ENCODE assay signal across 1 cellular context in the genomic region with DNA sequence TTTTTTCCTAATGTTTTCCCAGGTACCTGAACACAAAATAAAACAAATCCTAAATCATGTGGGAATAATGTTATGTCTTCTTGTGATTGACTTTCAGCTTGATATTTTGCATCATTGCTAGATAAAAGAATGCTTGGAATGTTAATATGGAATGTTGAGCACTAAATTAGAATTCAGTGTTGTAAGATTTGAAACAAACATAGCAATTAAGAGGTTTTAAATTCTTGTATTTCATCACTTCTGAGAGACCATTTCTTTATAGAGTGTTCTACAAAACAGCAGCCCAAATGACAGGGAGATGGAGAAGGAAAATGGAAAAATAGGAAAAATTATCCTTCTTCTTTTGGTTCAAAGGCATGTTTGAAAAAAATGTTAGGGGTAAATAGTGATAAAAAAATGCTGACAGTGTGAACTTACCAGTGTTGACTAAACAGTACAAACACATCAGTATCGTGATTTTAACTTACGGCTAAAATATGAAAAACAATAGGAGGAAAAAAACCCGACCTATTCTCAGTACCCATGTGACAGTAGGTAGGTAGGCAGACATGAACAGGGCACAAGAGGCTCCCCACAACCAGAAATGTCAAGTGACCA.
TF ChIP-seq lines count a peak whose summit lies in the region.

No MANE protein-coding gene starts in this region.

TF ChIP-seq in GM23338, 12 proteins besides CTCF, POLR2A, EP300 and RAD21:
- TF ChIP-seq, protein P1, sequence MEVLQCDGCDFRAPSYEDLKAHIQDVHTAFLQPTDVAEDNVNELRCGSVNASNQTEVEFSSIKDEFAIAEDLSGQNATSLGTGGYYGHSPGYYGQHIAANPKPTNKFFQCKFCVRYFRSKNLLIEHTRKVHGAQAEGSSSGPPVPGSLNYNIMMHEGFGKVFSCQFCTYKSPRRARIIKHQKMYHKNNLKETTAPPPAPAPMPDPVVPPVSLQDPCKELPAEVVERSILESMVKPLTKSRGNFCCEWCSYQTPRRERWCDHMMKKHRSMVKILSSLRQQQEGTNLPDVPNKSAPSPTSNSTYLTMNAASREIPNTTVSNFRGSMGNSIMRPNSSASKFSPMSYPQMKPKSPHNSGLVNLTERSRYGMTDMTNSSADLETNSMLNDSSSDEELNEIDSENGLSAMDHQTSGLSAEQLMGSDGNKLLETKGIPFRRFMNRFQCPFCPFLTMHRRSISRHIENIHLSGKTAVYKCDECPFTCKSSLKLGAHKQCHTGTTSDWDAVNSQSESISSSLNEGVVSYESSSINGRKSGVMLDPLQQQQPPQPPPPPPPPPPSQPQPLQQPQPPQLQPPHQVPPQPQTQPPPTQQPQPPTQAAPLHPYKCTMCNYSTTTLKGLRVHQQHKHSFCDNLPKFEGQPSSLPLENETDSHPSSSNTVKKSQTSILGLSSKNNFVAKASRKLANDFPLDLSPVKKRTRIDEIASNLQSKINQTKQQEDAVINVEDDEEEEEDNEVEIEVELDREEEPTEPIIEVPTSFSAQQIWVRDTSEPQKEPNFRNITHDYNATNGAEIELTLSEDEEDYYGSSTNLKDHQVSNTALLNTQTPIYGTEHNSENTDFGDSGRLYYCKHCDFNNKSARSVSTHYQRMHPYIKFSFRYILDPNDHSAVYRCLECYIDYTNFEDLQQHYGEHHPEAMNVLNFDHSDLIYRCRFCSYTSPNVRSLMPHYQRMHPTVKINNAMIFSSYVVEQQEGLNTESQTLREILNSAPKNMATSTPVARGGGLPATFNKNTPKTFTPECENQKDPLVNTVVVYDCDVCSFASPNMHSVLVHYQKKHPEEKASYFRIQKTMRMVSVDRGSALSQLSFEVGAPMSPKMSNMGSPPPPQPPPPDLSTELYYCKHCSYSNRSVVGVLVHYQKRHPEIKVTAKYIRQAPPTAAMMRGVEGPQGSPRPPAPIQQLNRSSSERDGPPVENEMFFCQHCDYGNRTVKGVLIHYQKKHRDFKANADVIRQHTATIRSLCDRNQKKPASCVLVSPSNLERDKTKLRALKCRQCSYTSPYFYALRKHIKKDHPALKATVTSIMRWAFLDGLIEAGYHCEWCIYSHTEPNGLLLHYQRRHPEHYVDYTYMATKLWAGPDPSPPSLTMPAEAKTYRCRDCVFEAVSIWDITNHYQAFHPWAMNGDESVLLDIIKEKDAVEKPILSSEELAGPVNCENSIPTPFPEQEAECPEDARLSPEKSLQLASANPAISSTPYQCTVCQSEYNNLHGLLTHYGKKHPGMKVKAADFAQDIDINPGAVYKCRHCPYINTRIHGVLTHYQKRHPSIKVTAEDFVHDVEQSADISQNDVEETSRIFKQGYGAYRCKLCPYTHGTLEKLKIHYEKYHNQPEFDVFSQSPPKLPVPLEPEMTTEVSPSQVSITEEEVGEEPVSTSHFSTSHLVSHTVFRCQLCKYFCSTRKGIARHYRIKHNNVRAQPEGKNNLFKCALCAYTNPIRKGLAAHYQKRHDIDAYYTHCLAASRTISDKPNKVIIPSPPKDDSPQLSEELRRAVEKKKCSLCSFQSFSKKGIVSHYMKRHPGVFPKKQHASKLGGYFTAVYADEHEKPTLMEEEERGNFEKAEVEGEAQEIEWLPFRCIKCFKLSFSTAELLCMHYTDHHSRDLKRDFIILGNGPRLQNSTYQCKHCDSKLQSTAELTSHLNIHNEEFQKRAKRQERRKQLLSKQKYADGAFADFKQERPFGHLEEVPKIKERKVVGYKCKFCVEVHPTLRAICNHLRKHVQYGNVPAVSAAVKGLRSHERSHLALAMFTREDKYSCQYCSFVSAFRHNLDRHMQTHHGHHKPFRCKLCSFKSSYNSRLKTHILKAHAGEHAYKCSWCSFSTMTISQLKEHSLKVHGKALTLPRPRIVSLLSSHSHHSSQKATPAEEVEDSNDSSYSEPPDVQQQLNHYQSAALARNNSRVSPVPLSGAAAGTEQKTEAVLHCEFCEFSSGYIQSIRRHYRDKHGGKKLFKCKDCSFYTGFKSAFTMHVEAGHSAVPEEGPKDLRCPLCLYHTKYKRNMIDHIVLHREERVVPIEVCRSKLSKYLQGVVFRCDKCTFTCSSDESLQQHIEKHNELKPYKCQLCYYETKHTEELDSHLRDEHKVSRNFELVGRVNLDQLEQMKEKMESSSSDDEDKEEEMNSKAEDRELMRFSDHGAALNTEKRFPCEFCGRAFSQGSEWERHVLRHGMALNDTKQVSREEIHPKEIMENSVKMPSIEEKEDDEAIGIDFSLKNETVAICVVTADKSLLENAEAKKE (CRISPR knock-in tag; IDR thresholded peaks at IDR 0.05), result no peak
- TF ChIP-seq NANOG (IDR thresholded peaks at IDR 0.05; ENCODE audit: borderline replicate concordance) (no peak), EZH2phosphoT487 (IDR thresholded peaks at IDR 0.05; ENCODE audit: unreplicated experiment) (no peak), ETS1 (IDR thresholded peaks at IDR 0.05) (no peak), JUNB (IDR thresholded peaks at IDR 0.05; ENCODE audit: unreplicated experiment) (no peak), POLR2AphosphoS5 (IDR thresholded peaks at IDR 0.05; ENCODE audit: low read depth) (no peak), ZNF114 (CRISPR knock-in tag; IDR thresholded peaks at IDR 0.05) (no peak), CREB1 (CRISPR knock-in tag; IDR thresholded peaks at IDR 0.05; ENCODE audit: low read depth) (no peak), EZH2 (IDR thresholded peaks at IDR 0.05; ENCODE audit: low read depth, unreplicated experiment) (no peak), ZNF331 (CRISPR knock-in tag; IDR thresholded peaks at IDR 0.05; ENCODE audit: low read depth) (no peak), STAT1 (IDR thresholded peaks at IDR 0.05; ENCODE audit: unreplicated experiment) (no peak)
- TF ChIP-seq, protein P2, sequence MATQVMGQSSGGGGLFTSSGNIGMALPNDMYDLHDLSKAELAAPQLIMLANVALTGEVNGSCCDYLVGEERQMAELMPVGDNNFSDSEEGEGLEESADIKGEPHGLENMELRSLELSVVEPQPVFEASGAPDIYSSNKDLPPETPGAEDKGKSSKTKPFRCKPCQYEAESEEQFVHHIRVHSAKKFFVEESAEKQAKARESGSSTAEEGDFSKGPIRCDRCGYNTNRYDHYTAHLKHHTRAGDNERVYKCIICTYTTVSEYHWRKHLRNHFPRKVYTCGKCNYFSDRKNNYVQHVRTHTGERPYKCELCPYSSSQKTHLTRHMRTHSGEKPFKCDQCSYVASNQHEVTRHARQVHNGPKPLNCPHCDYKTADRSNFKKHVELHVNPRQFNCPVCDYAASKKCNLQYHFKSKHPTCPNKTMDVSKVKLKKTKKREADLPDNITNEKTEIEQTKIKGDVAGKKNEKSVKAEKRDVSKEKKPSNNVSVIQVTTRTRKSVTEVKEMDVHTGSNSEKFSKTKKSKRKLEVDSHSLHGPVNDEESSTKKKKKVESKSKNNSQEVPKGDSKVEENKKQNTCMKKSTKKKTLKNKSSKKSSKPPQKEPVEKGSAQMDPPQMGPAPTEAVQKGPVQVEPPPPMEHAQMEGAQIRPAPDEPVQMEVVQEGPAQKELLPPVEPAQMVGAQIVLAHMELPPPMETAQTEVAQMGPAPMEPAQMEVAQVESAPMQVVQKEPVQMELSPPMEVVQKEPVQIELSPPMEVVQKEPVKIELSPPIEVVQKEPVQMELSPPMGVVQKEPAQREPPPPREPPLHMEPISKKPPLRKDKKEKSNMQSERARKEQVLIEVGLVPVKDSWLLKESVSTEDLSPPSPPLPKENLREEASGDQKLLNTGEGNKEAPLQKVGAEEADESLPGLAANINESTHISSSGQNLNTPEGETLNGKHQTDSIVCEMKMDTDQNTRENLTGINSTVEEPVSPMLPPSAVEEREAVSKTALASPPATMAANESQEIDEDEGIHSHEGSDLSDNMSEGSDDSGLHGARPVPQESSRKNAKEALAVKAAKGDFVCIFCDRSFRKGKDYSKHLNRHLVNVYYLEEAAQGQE (IDR thresholded peaks at IDR 0.05; ENCODE audit: unreplicated experiment), result no peak
TF ChIP-seq in GM23338: peak in this region for 0.
